In the genomic region with DNA sequence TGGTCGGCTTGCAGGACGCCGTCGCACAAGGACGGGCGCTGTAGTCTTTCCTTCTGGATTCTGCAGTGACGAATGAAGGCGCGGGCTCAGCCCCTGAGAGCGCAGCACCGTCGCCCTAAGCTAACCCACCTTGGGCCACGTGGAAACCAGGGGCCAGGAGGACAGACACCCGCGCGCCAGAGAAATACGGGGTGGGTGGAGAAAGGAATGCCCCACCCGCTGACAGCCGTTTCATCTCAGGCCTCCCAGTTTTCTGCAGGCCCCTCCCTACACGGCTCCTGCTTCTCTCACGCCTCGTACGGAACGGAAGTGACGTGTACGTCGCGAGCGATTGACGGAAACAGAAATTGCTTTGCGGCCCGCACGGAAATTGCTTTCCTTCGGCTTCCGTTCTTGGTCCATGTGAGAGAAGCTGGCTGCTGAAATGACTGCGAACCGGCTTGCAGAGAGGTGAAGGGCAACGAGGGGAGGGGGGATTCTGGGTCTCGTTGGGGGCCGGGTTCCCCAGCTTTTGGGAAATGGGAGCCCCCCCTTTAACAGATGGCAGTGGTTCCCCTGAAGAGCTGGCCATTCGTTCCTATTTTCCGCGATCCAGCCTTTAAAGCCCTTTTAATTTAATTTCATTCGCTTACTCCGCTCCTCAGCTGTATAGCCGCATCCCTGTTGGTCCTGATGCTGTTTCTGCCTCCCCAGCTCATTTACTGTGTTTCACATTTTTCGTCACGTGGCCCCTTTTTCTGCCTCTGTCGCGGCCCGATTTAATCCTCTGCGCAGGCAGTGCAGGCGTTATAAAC, we compare ENCODE assay signal across 8 cellular contexts. TPM values are rescaled to one million over a fixed set of nuclear protein-coding genes. Genes with fewer than 3 reads are reported as not detected.
A peak's percentile ranks its signal among the peaks of the same experiment; 100 is the strongest.
DNase-seq lines count a peak whose midpoint lies in the region; ATAC-seq and TF ChIP-seq lines count a peak whose summit lies in the region.

A gene with protein sequence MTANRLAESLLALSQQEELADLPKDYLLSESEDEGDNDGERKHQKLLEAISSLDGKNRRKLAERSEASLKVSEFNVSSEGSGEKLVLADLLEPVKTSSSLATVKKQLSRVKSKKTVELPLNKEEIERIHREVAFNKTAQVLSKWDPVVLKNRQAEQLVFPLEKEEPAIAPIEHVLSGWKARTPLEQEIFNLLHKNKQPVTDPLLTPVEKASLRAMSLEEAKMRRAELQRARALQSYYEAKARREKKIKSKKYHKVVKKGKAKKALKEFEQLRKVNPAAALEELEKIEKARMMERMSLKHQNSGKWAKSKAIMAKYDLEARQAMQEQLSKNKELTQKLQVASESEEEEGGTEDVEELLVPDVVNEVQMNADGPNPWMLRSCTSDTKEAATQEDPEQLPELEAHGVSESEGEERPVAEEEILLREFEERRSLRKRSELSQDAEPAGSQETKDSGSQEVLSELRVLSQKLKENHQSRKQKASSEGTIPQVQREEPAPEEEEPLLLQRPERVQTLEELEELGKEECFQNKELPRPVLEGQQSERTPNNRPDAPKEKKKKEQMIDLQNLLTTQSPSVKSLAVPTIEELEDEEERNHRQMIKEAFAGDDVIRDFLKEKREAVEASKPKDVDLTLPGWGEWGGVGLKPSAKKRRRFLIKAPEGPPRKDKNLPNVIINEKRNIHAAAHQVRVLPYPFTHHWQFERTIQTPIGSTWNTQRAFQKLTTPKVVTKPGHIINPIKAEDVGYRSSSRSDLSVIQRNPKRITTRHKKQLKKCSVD (plus strand): TSS at position 378 of the 794 bp plus-strand sequence. CDS start 47 bp downstream, at position 425.

- H4K20me1 ChIP-seq in OCI-LY3 (ENCODE audit: insufficient read depth, low read length), result no peaks in the 10 kb centered on the region

- H3K4me1 Mint-ChIP-seq in endothelial cell (ENCODE audit: unreplicated experiment) (no peaks in the 10 kb centered on the region), mesothelial cell of epicardium (no peaks in the 10 kb centered on the region)

- peak within 1 kb of the TSS; percentile 80 for H3K9ac ChIP-seq in OCI-LY3 (ENCODE audit: low read length)

- H3K4me1 ChIP-seq in OCI-LY3 (ENCODE audit: low read length), result peaks cover 24% of the 10 kb centered on the region

- no peaks in the 10 kb centered on the region for H3K27me3 ChIP-seq in OCI-LY3 (ENCODE audit: low read depth, low read length)

- TF ChIP-seq CTCF in OCI-LY3 (IDR thresholded peaks at IDR 0.05; ENCODE audit: low read depth, low read length), result no peak
- TF ChIP-seq CTCF in endothelial cell (IDR thresholded peaks at IDR 0.05; ENCODE audit: unreplicated experiment), result no peak
- TF ChIP-seq CTCF in mesothelial cell of epicardium (IDR thresholded peaks at IDR 0.05; ENCODE audit: unreplicated experiment), result no peak

- peaks cover 23% of the 10 kb centered on the region for H3K36me3 ChIP-seq in OCI-LY3 (replicated peaks; ENCODE audit: low read depth, low read length)

- peak within 1 kb of the TSS; percentile 55 for H2AFZ ChIP-seq in OCI-LY3 (ENCODE audit: low read depth, low read length)

- DNase-seq in D341Med (ENCODE audit: low spot score) (peak; percentile 81), HuH-7 (ENCODE audit: low spot score) (peak; percentile 64), endothelial cell (ENCODE audit: low spot score) (peak; percentile 66), mesothelial cell of epicardium (ENCODE audit: low spot score in 2 of 2, unreplicated experiment in 2 of 2) (peak; percentile 48 to 74)
- DNase-seq in activated CD8-positive, alpha-beta memory T cell treated with anti-CD3 and anti-CD28 coated beads, Interleukin-2, amount 50 U/mL, for 48 hours, result peak; percentile 83
- DNase-seq in stimulated activated CD8-positive, alpha-beta memory T cell treated with anti-CD3 and anti-CD28 coated beads, Interleukin-15, amount 100 ng/mL, for 48 hours (ENCODE audit: low read depth in 2 of 2), result peak; percentile 77

- H3K4me3 ChIP-seq in OCI-LY3 (ENCODE audit: low read length), result peak within 1 kb of the TSS; percentile 95

- no peaks in the 10 kb centered on the region for H3K27me3 Mint-ChIP-seq in endothelial cell (ENCODE audit: unreplicated experiment)
- H3K27me3 Mint-ChIP-seq in mesothelial cell of epicardium (ENCODE audit: low read depth), result no peaks in the 10 kb centered on the region

- H3K27ac Mint-ChIP-seq in endothelial cell (ENCODE audit: unreplicated experiment) (peak within 1 kb of the TSS; percentile 97), mesothelial cell of epicardium (peak within 1 kb of the TSS; percentile 93)

- H3K9me3 Mint-ChIP-seq in endothelial cell (ENCODE audit: unreplicated experiment) (no peaks in the 10 kb centered on the region), mesothelial cell of epicardium (peaks cover 13% of the 10 kb centered on the region)

- H3K4me3 Mint-ChIP-seq in endothelial cell (ENCODE audit: unreplicated experiment) (peak within 1 kb of the TSS; percentile 96), mesothelial cell of epicardium (peak within 1 kb of the TSS; percentile 88)

- H3K79me2 ChIP-seq in OCI-LY3 (ENCODE audit: low read length), result peaks cover 20% of the 10 kb centered on the region

- peak within 1 kb of the TSS; percentile 49 for H3K27ac ChIP-seq in OCI-LY3 (ENCODE audit: low read length)

- no peaks in the 10 kb centered on the region for H3K9me3 ChIP-seq in OCI-LY3 (ENCODE audit: insufficient read depth, low read length)

- peaks cover 8% of the 10 kb centered on the region for H3K36me3 Mint-ChIP-seq in endothelial cell (ENCODE audit: low read depth, unreplicated experiment)
- peaks cover 8% of the 10 kb centered on the region for H3K36me3 Mint-ChIP-seq in mesothelial cell of epicardium

- peak within 1 kb of the TSS; percentile 78 for H3K4me2 ChIP-seq in OCI-LY3 (ENCODE audit: low read length)

- ATAC-seq in GM21515 (IDR thresholded peaks at IDR 0.05; ENCODE audit: unreplicated experiment), result peak; percentile 98

RNA-seq across cellular contexts. Expression of the gene that starts here (rescaled TPM):
- total RNA-seq in endothelial cell (ENCODE audit: unreplicated experiment) (22.1 TPM), mesothelial cell of epicardium (19.2 to 20.4 TPM (median 19.2 TPM) in 3 replicates)

Comparison
In these comparisons a context has a peak if more than half of its experiments do, and no peak if none do; other contexts are left out.
1. Peak in every context shown above with its lines: DNase-seq, ATAC-seq, H3K4me3 ChIP-seq and H3K27ac ChIP-seq.